8 cellular contexts compared by ENCODE assay signal in the genomic region with DNA sequence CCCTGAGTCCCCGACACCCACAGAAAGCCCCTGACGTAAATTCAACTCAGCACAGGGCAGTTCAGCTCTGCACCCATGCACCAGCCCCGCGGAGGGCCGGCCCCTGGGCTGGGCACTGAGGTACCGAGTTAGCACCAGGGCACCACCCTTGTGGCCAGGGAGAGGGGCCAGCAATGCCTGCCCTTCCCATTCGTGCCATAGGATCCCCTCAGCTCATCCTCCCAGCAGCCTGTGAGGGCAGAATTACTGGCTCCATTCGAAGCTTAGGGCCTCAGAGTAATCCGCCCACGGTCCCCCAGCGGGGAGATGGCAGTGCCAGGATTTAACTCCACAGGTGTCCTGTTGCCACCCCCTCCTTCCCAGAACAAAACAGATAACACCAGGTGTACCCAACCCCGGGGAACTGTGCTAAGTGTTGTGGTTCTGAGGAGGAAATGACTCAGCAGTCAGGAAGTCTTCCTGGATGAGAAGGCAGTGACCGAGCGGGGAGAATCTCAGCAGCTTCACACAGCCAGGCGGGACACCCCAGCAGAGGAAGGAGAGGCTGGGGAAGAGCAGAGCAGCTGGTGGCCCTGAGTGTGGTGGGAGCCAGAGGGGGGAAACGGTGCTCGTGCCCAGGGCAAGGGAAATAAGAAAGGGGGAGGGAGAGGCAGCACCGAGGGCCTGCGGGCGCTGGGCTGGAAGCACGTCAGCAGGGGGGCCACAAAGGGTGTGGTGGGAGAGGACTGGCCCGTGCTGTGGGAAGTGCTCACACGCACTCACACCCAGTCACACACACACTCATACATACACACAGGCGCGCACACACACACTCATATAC. TPM values are rescaled to one million over a fixed set of nuclear protein-coding genes. Genes with fewer than 3 reads are reported as not detected.
DNase-seq lines count a peak whose midpoint lies in the region; ATAC-seq and TF ChIP-seq lines count a peak whose summit lies in the region.

No MANE protein-coding gene starts in this region.

- H3K27ac Mint-ChIP-seq in type B pancreatic cell, result no peak overlapping the region

- TF ChIP-seq CTCF in IMR-90 (conservative IDR thresholded peaks at IDR 0.05; ENCODE audit: low read depth, low read length) (no peak), brain microvascular endothelial cell (IDR thresholded peaks at IDR 0.05; ENCODE audit: low read depth, low read length, missing control alignments) (peak; percentile 4), type B pancreatic cell (conservative IDR thresholded peaks at IDR 0.05) (no peak)

- H3K27me3 ChIP-seq in IMR-90 (ENCODE audit: control insufficient read depth, insufficient read depth, low read length) (no peaks in the 10 kb centered on the region), SJCRH30 (no peaks in the 10 kb centered on the region), brain microvascular endothelial cell (replicated peaks) (no peaks in the 10 kb centered on the region)

- DNase-seq in DMS153 treated with DMSO at 0.1 percent for 48 hours (lab: John Stamatoyannopoulos, UW; ENCODE audit: unreplicated experiment) (peak; percentile 89), IMR-90 (peak; percentile 63), SJCRH30 (peak; percentile 85 to 88), brain microvascular endothelial cell (peak; percentile 86), left colon (peak; percentile 46 to 73), type B pancreatic cell (ENCODE audit: extremely low spot score, unreplicated experiment) (no peak)
- DNase-seq in stimulated activated CD4-positive, alpha-beta T cell treated with anti-CD3 and anti-CD28 coated beads, Interleukin-4, amount 100 ng/mL, for 48 hours (ENCODE audit: low read depth in 2 of 2), result peak; percentile 12 to 14

- H3K14ac ChIP-seq in IMR-90 (replicated peaks; ENCODE audit: low read depth, low read length), result no peak overlapping the region

- H3K4me1 ChIP-seq in IMR-90 (ENCODE audit: control insufficient read depth, insufficient read depth, low read length) (peaks cover 15% of the 10 kb centered on the region; the same call in 1 of the 2 replicates), SJCRH30 (peaks cover 35% of the 10 kb centered on the region)

- no peaks in the 10 kb centered on the region for H3K79me1 ChIP-seq in IMR-90 (ENCODE audit: low read depth in 1 of 2, low read length in 2 of 2)

- no TSS peak for BruUV-seq in IMR-90 (replicated peaks; lab: Mats Ljungman, UMichigan)

- peaks cover 6% of the 10 kb centered on the region for H3K27me3 Mint-ChIP-seq in type B pancreatic cell

- H2AK5ac ChIP-seq in IMR-90 (ENCODE audit: low read depth, low read length), result peak overlapping the region; percentile 77

- H2AFZ ChIP-seq in IMR-90 (replicated peaks; ENCODE audit: low read length, poor library complexity), result peak overlapping the region; percentile 40

- intact Hi-C loops in IMR-90 (cut with micrococcal nuclease) (no loop called here), left colon (cut with DNase I, micrococcal nuclease) (no loop called here)

- H3K23ac ChIP-seq in IMR-90 (ENCODE audit: low read depth, low read length), result no peak overlapping the region

- H3K9me3 Mint-ChIP-seq in type B pancreatic cell, result no peaks in the 10 kb centered on the region

- TF ChIP-seq POLR2A in IMR-90 (IDR thresholded peaks at IDR 0.05; ENCODE audit: low read depth, low read length), result no peak

- no peak overlapping the region for H3K4me3 Mint-ChIP-seq in type B pancreatic cell

- H3K4me1 Mint-ChIP-seq in type B pancreatic cell (ENCODE audit: unreplicated experiment), result peaks cover 25% of the 10 kb centered on the region

- POLR2A ChIA-PET in IMR-90 (lab: Charles Lee; ENCODE audit: unreplicated experiment), result no interaction called here

- peak overlapping the region; percentile 45; the same call in 1 of the 2 replicates for H2BK20ac ChIP-seq in IMR-90 (ENCODE audit: low read depth, low read length)

- H2BK120ac ChIP-seq in IMR-90 (ENCODE audit: low read depth, low read length), result peak overlapping the region; percentile 60

- peaks cover 10% of the 10 kb centered on the region; the same call in 1 of the 2 replicates for H3K9me1 ChIP-seq in IMR-90 (ENCODE audit: insufficient read depth, low read length)

- H3K4me3 ChIP-seq in IMR-90 (ENCODE audit: insufficient read depth, low read depth, low read length) (no peak overlapping the region), SJCRH30 (0 out of 2 replicates have a peak overlapping the region, but pooled peaks have one; percentile 1), brain microvascular endothelial cell (ENCODE audit: low read depth, low read length) (no peak overlapping the region)

- H3K27ac ChIP-seq in IMR-90 (ENCODE audit: insufficient read depth, low read length), result peak overlapping the region; percentile 29
- H3K27ac ChIP-seq in SJCRH30, result peak overlapping the region; percentile 62
- peak overlapping the region; percentile 61 for H3K27ac ChIP-seq in brain microvascular endothelial cell

- ATAC-seq in GM21576 (IDR thresholded peaks at IDR 0.05; ENCODE audit: unreplicated experiment), result peak; percentile 75
- ATAC-seq in IMR-90 (ENCODE audit: low read depth), result peak; percentile 75
- ATAC-seq in left colon, result peak; percentile 85

- dilution Hi-C loops in IMR-90 (cut with HindIII; ENCODE audit: low sequenced_read_pairs, unreplicated experiment), result no loop called here

- peak overlapping the region; percentile 83 for H2BK5ac ChIP-seq in IMR-90 (ENCODE audit: low read depth, low read length, poor library complexity, severe bottlenecking)

- H3K9ac ChIP-seq in IMR-90 (ENCODE audit: low read depth, low read length), result no peak overlapping the region

- H4K5ac ChIP-seq in IMR-90 (ENCODE audit: low read depth, low read length), result no peak overlapping the region; the same call in 1 of the 2 replicates

- no peaks in the 10 kb centered on the region; the same call in 1 of the 2 replicates for H4K20me1 ChIP-seq in IMR-90 (ENCODE audit: insufficient read depth, low read length)

- TF ChIP-seq RAD21 in IMR-90 (IDR thresholded peaks at IDR 0.05; ENCODE audit: low read length), result no peak

- peak overlapping the region in 1 of 2 experiments; percentile 61; a peak in 3 of 4 replicates for H4K8ac ChIP-seq in IMR-90 (ENCODE audit: low read depth in 2 of 2, low read length in 2 of 2)

- no peaks in the 10 kb centered on the region for H3K36me3 ChIP-seq in IMR-90 (ENCODE audit: control insufficient read depth, insufficient read depth, low read length)
- no peaks in the 10 kb centered on the region for H3K36me3 ChIP-seq in SJCRH30
- no peaks in the 10 kb centered on the region for H3K36me3 ChIP-seq in brain microvascular endothelial cell (replicated peaks)

- in situ Hi-C loops in IMR-90 (cut with MboI; ENCODE audit: low sequenced_read_pairs) (no loop called here), brain microvascular endothelial cell (cut with HindIII; ENCODE audit: low pct_ligation_motif_present, low sequenced_read_pairs) (no loop called here)

- peak overlapping the region; percentile 26; the same call in 1 of the 2 replicates for H3K18ac ChIP-seq in IMR-90 (ENCODE audit: low read depth, low read length)

- no peaks in the 10 kb centered on the region for H3K36me3 Mint-ChIP-seq in type B pancreatic cell

- CTCF ChIA-PET in IMR-90 (lab: Yijun Ruan, JAX), result no interaction called here

- WGBS in IMR-90 (ENCODE audit: extremely low coverage in 2 of 2, insufficient read length in 1 of 2), 2 experiments, result 49% methylated on average over 6 of the region's 25 CpGs; no CpG with 5 or more reads in 1 of the 2 experiments

- H4K91ac ChIP-seq in IMR-90 (ENCODE audit: insufficient read depth, low read depth, low read length), result peak overlapping the region; percentile 55; the same call in 1 of the 2 replicates

- peak overlapping the region; percentile 5 for H2AK9ac ChIP-seq in IMR-90 (replicated peaks; ENCODE audit: low read depth, low read length, poor library complexity)

- no peak overlapping the region for H3K4me2 ChIP-seq in IMR-90 (ENCODE audit: low read depth, low read length)

- peak overlapping the region; percentile 28; the same call in 1 of the 2 replicates for H3K4ac ChIP-seq in IMR-90 (ENCODE audit: low read depth, low read length)

- H3K56ac ChIP-seq in IMR-90 (ENCODE audit: extremely low read depth, insufficient read depth, low read length), result no peak overlapping the region

- H2BK15ac ChIP-seq in IMR-90 (ENCODE audit: low read depth, low read length), result peak overlapping the region; percentile 64; the same call in 1 of the 3 replicates

- peaks cover 11% of the 10 kb centered on the region for H3K9me3 ChIP-seq in IMR-90 (ENCODE audit: control insufficient read depth, insufficient read depth, low read length)
- no peaks in the 10 kb centered on the region for H3K9me3 ChIP-seq in SJCRH30 (replicated peaks)

TF ChIP-seq in IMR-90, 13 proteins besides CTCF, POLR2A, EP300 and RAD21:
- TF ChIP-seq NFE2L2 (IDR thresholded peaks at IDR 0.05; ENCODE audit: low read depth, low read length), result peak; percentile 32; the same call in 1 of the 2 replicates
- no peak for TF ChIP-seq MXI1 (IDR thresholded peaks at IDR 0.05; ENCODE audit: borderline replicate concordance, low read depth, low read length)

RNA-seq across cellular contexts. Expression of gene CHST15, which starts 59.6 kb away (rescaled TPM):
- total RNA-seq in IMR-90 (2012; rRNA removed), result 0.18 and 0.28 TPM in 2 replicates
- 0.10 and 0.14 TPM in 2 replicates for polyA plus RNA-seq in IMR-90 (2012; rRNA removed)
- polyA plus RNA-seq in IMR-90 (2012; cell fraction: cytosol; rRNA removed), result 0.02 and 0.08 TPM in 2 replicates
- 0.12 and 0.18 TPM in 2 replicates for polyA plus RNA-seq in IMR-90 (2012; cell fraction: nucleus; rRNA removed; ENCODE audit: low replicate concordance)
- total RNA-seq in SJCRH30 (2014; rRNA removed; shearing (Covaris generic)), result 2.2 and 2.8 TPM in 2 replicates
- 10 to 100 TPM in 1 of 2 donors, 1 to 10 TPM in 1; 2.7 to 11.6 TPM for total RNA-seq in left colon
- 22.9 and 56.2 TPM in 2 replicates for total RNA-seq in type B pancreatic cell (ENCODE audit: low replicate concordance)
